Comparison of ENCODE assay signal across 9 cellular contexts in genomic region chr17:5078106-5079028, GRCh38. TPM values are rescaled to one million over a fixed set of nuclear protein-coding genes. Genes with fewer than 3 reads are reported as not detected.
DNase-seq lines count a peak whose midpoint lies in the region; ATAC-seq and TF ChIP-seq lines count a peak whose summit lies in the region.
"Had no signal": no experiment of that assay in that cellular context is flagged by ENCODE, and none has a peak within 500 bp of the region (broad histone marks: within the 10 kb centered on the region; RNA-seq: fewer than 3 reads in every experiment).

ZFP3 (plus strand) TSS chr17:5078467; CDS start chr17:5091505, 13,038 bp downstream.

- intact Hi-C loops in posterior vena cava (cut with DNase I): no loop called here

- TF ChIP-seq EP300 in tibial nerve (IDR thresholded peaks at IDR 0.05): peak in 1 of 2 donors; percentile 62

- peak; percentile 74 for DNase-seq in RWPE2 (ENCODE audit: low spot score)
- peak; percentile 85 for DNase-seq in activated naive CD4-positive, alpha-beta T cell treated with anti-CD3 and anti-CD28 coated beads, Interleukin-2, amount 10 ng/mL, durations not matched to agents 7 days and 5 days
- DNase-seq in glutamatergic neuron: peak; percentile 84
- peak; percentile 96 for DNase-seq in posterior vena cava (ENCODE audit: low spot score)
- DNase-seq in tibial nerve (ENCODE audit: low spot score in 2 of 2): peak; percentile 42 to 46

- peak within 1 kb of the TSS; percentile 55 to 78 (median 71) for H3K4me3 ChIP-seq in BLaER1 treated with 17β-estradiol and CSF1 and Interleukin-3, amounts not matched to agents 10 nM and 100 nM
- H3K4me3 ChIP-seq in RWPE2 (ENCODE audit: severe bottlenecking): peak within 1 kb of the TSS; percentile 47
- H3K4me3 ChIP-seq in tibial nerve: peak within 1 kb of the TSS; percentile 50 to 80 (median 63)

- H3K36me3 Mint-ChIP-seq in activated naive CD4-positive, alpha-beta T cell treated with anti-CD3 and anti-CD28 coated beads, Interleukin-2, amount 10 ng/mL, durations not matched to agents 7 days and 5 days: peaks cover 26% of the 10 kb centered on the region
- H3K36me3 Mint-ChIP-seq in glutamatergic neuron (ENCODE audit: unreplicated experiment): peaks cover 20% of the 10 kb centered on the region

- H3K36me3 ChIP-seq in BLaER1 treated with 17β-estradiol and CSF1 and Interleukin-3, amounts not matched to agents 10 nM and 100 nM: peaks cover 6 to 31% (median 21%) of the 10 kb centered on the region in 11 experiments; a peak in 16 of 22 replicates
- H3K36me3 ChIP-seq in RWPE2 (ENCODE audit: low read depth): no peaks in the 10 kb centered on the region
- H3K36me3 ChIP-seq in tibial nerve: peaks cover 0 to 38% (median 0%) of the 10 kb centered on the region in 3 donors

- peaks cover 22 to 55% (median 39%) of the 10 kb centered on the region in 11 experiments for H3K9me3 ChIP-seq in BLaER1 treated with 17β-estradiol and CSF1 and Interleukin-3, amounts not matched to agents 10 nM and 100 nM (replicated peaks in 1 of 11)
- H3K9me3 ChIP-seq in RWPE2 (ENCODE audit: severe bottlenecking) (no peaks in the 10 kb centered on the region), tibial nerve (peaks cover 0 to 24% (median 1%) of the 10 kb centered on the region in 4 donors)

- H3K27me3 ChIP-seq in BLaER1 treated with 17β-estradiol and CSF1 and Interleukin-3, amounts not matched to agents 10 nM and 100 nM: no peaks in the 10 kb centered on the region
- H3K27me3 ChIP-seq in RWPE2 (ENCODE audit: insufficient read depth, poor library complexity, severe bottlenecking): no peaks in the 10 kb centered on the region
- no peaks in the 10 kb centered on the region for H3K27me3 ChIP-seq in tibial nerve

- H3K4me1 Mint-ChIP-seq in activated naive CD4-positive, alpha-beta T cell treated with anti-CD3 and anti-CD28 coated beads, Interleukin-2, amount 10 ng/mL, durations not matched to agents 7 days and 5 days: peaks cover 23% of the 10 kb centered on the region
- peaks cover 2% of the 10 kb centered on the region for H3K4me1 Mint-ChIP-seq in glutamatergic neuron (ENCODE audit: low read depth, unreplicated experiment)

- peak within 1 kb of the TSS; percentile 67 to 96 (median 92) for H3K4me2 ChIP-seq in BLaER1 treated with 17β-estradiol and CSF1 and Interleukin-3, amounts not matched to agents 10 nM and 100 nM

- H3K27ac Mint-ChIP-seq in activated naive CD4-positive, alpha-beta T cell treated with anti-CD3 and anti-CD28 coated beads, Interleukin-2, amount 10 ng/mL, durations not matched to agents 7 days and 5 days: peak within 1 kb of the TSS; percentile 85
- H3K27ac Mint-ChIP-seq in glutamatergic neuron (ENCODE audit: unreplicated experiment): peak within 1 kb of the TSS; percentile 69

- H3K4me1 ChIP-seq in BLaER1 treated with 17β-estradiol and CSF1 and Interleukin-3, amounts not matched to agents 10 nM and 100 nM: peaks cover 9 to 27% (median 22%) of the 10 kb centered on the region in 10 experiments; a peak in 19 of 20 replicates
- H3K4me1 ChIP-seq in RWPE2 (ENCODE audit: insufficient read depth, poor library complexity, severe bottlenecking) (no peaks in the 10 kb centered on the region), tibial nerve (peaks cover 0 to 20% (median 10%) of the 10 kb centered on the region in 4 donors)

- H3K9me3 Mint-ChIP-seq in activated naive CD4-positive, alpha-beta T cell treated with anti-CD3 and anti-CD28 coated beads, Interleukin-2, amount 10 ng/mL, durations not matched to agents 7 days and 5 days: peaks cover 20% of the 10 kb centered on the region
- H3K9me3 Mint-ChIP-seq in glutamatergic neuron (ENCODE audit: unreplicated experiment): peaks cover 4% of the 10 kb centered on the region

- no peak for TF ChIP-seq POLR2A in tibial nerve (IDR thresholded peaks at IDR 0.05)

- ATAC-seq in GM19328 (IDR thresholded peaks at IDR 0.05; ENCODE audit: unreplicated experiment): peak; percentile 65
- peak; percentile 80 for ATAC-seq in HG03571 (IDR thresholded peaks at IDR 0.05; ENCODE audit: unreplicated experiment)
- peak; percentile 90 for ATAC-seq in RWPE2 (ENCODE audit: low read depth)

- peak within 1 kb of the TSS; percentile 74 to 87 (median 81) for H3K9ac ChIP-seq in BLaER1 treated with 17β-estradiol and CSF1 and Interleukin-3, amounts not matched to agents 10 nM and 100 nM

- peak within 1 kb of the TSS; percentile 70 to 87 (median 84) for H3K27ac ChIP-seq in BLaER1 treated with 17β-estradiol and CSF1 and Interleukin-3, amounts not matched to agents 10 nM and 100 nM
- H3K27ac ChIP-seq in RWPE2 (ENCODE audit: poor library complexity, severe bottlenecking) (peak within 1 kb of the TSS; percentile 4), tibial nerve (peak within 1 kb of the TSS; percentile 33 to 83 (median 76))

- H4K20me1 ChIP-seq in BLaER1 treated with 17β-estradiol and CSF1 and Interleukin-3, amounts not matched to agents 10 nM and 100 nM: no peaks in the 10 kb centered on the region

- TF ChIP-seq CTCF in RWPE2 (IDR thresholded peaks at IDR 0.05; ENCODE audit: poor library complexity, severe bottlenecking) (no peak), glutamatergic neuron (IDR thresholded peaks at IDR 0.05; ENCODE audit: partially characterized antibody, unreplicated experiment) (peak; percentile 13), tibial nerve (IDR thresholded peaks at IDR 0.05) (peak in 1 of 5 experiments; percentile 25)

- H3K4me3 Mint-ChIP-seq in activated naive CD4-positive, alpha-beta T cell treated with anti-CD3 and anti-CD28 coated beads, Interleukin-2, amount 10 ng/mL, durations not matched to agents 7 days and 5 days: peak within 1 kb of the TSS; percentile 88
- peak within 1 kb of the TSS; percentile 91 for H3K4me3 Mint-ChIP-seq in glutamatergic neuron (ENCODE audit: unreplicated experiment)

- peaks cover 8% of the 10 kb centered on the region for H3K27me3 Mint-ChIP-seq in activated naive CD4-positive, alpha-beta T cell treated with anti-CD3 and anti-CD28 coated beads, Interleukin-2, amount 10 ng/mL, durations not matched to agents 7 days and 5 days
- H3K27me3 Mint-ChIP-seq in glutamatergic neuron (ENCODE audit: unreplicated experiment): peaks cover 5% of the 10 kb centered on the region

- 1% methylated on average over 44 to 55 of the region's 75 CpGs for WGBS in tibial nerve, 2 donors

- CTCF ChIA-PET in activated naive CD4-positive, alpha-beta T cell treated with anti-CD3 and anti-CD28 coated beads, Interleukin-2, amount 10 ng/mL, durations not matched to agents 7 days and 5 days (lab: Charles Lee): interaction anchor here (0.5 to 1.2 kb wide), 4 partner anchors 33 to 118 kb away, joined by 3 to 4 read pairs (median 4); partner anchors contain the start of gene ZNF232

RNA-seq across cellular contexts. Expression of gene ZFP3, which starts in this region (rescaled TPM):
- total RNA-seq in glutamatergic neuron (ENCODE audit: unreplicated experiment) (4.9 TPM), posterior vena cava (1 to 10 TPM; 4.1 to 4.6 TPM), tibial nerve (1 to 10 TPM; 2.5 to 7.1 (median 4.7) TPM)
- total RNA-seq: NCI-H460 had no signal

Comparison
In these comparisons a context has a peak if more than half of its experiments do, and no peak if none do; other contexts are left out.
1. Peak in every context shown above with its lines: DNase-seq, ATAC-seq, H3K4me3 ChIP-seq and H3K27ac ChIP-seq.
2. H3K27ac ChIP-seq: peak in every context shown above with its lines; median percentile 84 in BLaER1 treated with 17β-estradiol and CSF1 and Interleukin-3, amounts not matched to agents 10 nM and 100 nM; 76 in tibial nerve; 4 in RWPE2.
3. DNase-seq: peak in every context shown above with its lines; median percentile 96 in posterior vena cava; 85 in activated naive CD4-positive, alpha-beta T cell treated with anti-CD3 and anti-CD28 coated beads, Interleukin-2, amount 10 ng/mL, durations not matched to agents 7 days and 5 days; 84 in glutamatergic neuron; 74 in RWPE2; 44 in tibial nerve.